In genomic region chr4:95393821-95394220, GRCh38 we compare ENCODE assay signal across 25 cellular contexts.
"Had no signal": no experiment of that assay in that cellular context is flagged by ENCODE, and none has a peak within 500 bp of the region (broad histone marks: within the 10 kb centered on the region; RNA-seq: fewer than 3 reads in every experiment).

No MANE protein-coding gene starts in this region.

- H3K36me3 ChIP-seq: esophagus muscularis mucosa, gastroesophageal sphincter, heart left ventricle, lower lobe of right lung had no signal

- H3K4me1 Mint-ChIP-seq: immature natural killer cell, naive B cell had no signal

- H3K9me3 ChIP-seq: esophagus muscularis mucosa, gastroesophageal sphincter, heart left ventricle, lower lobe of right lung, mucosa of descending colon had no signal

- H3K27me3 ChIP-seq: dorsolateral prefrontal cortex, esophagus muscularis mucosa, foreskin keratinocyte, gastroesophageal sphincter, heart left ventricle, hepatocyte had no signal

- H3K27me3 Mint-ChIP-seq: naive B cell had no signal

- ATAC-seq: foreskin keratinocyte, gastroesophageal sphincter, heart left ventricle, left colon, left lobe of liver, left ventricle myocardium superior, lower lobe of right lung, mucosa of descending colon had no signal

- H3K36me3 Mint-ChIP-seq: immature natural killer cell, mesothelial cell of epicardium, naive B cell had no signal

- H3K4me3 Mint-ChIP-seq: immature natural killer cell, mesothelial cell of epicardium, naive B cell had no signal

- FAIRE-seq: endothelial cell of umbilical vein, frontal cortex, kidney had no signal

- H3K4me3 ChIP-seq: coronary artery, dorsolateral prefrontal cortex, esophagus muscularis mucosa, gastroesophageal sphincter, heart left ventricle, hepatocyte, lower lobe of right lung, mucosa of descending colon had no signal

- H3K27ac Mint-ChIP-seq: immature natural killer cell, naive B cell had no signal

- H3K27ac ChIP-seq: coronary artery, esophagus muscularis mucosa, foreskin keratinocyte, gastroesophageal sphincter, heart left ventricle, hepatocyte, lower lobe of right lung had no signal

- H3K9me3 Mint-ChIP-seq: mesothelial cell of epicardium had no signal

- H3K4me1 ChIP-seq: esophagus muscularis mucosa, foreskin keratinocyte, gastroesophageal sphincter, lower lobe of right lung had no signal

- DNase-seq: dermis blood vessel endothelial cell; dorsolateral prefrontal cortex; effector CD4-positive, alpha-beta T cell; effector memory CD4-positive, alpha-beta T cell; foreskin keratinocyte; heart left ventricle; hypothalamus; immature natural killer cell; islet precursor cell; kidney; kidney glomerular epithelial cell; left colon; left ventricle myocardium superior; lower lobe of right lung; mesenchymal stem cell; mucosa of descending colon; naive B cell had no signal
